Comparison of ENCODE assay signal across 30 cellular contexts in the genomic region with DNA sequence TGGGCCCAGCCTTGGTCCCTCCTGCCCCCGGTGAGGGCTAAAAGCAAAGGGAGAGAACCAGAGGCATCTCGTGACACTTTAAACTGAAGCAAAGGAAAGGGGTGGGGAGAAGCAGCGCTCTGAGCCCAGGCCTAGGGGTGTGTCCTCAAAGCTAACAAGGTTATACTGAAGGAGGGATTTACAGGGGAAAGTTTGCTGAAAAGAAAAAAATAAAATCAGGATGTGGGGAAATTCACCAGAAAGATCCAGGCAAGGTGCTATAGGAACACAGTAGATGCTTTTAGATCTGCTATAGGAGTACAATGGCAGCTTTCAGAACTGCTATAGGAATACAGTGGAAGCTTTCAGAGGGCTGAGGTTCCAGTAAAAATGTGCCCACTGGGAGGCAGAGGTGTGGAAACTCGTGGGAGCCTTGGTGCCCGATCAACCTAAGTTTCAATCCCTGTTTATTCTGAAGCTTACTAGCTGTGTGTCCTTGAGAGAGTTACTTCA. TPM values are rescaled to one million over a fixed set of nuclear protein-coding genes. Genes with fewer than 3 reads are reported as not detected.
"Had no signal": no experiment of that assay in that cellular context is flagged by ENCODE, and none has a peak within 500 bp of the region (broad histone marks: within the 10 kb centered on the region; RNA-seq: fewer than 3 reads in every experiment).

Gene COL9A1, minus strand, starts transcription at position 51 of the 492 bp plus-strand sequence. CDS start 160 bp downstream, outside the sequence.

- H3K36me3 Mint-ChIP-seq: naive B cell; natural killer cell; stimulated activated memory B cell treated with anti-CD40 and anti-IgM and Interleukin-4, amounts not matched to agents 10 μg/mL and 1 μg/mL and 100 μg/mL, for 72 hours had no signal

- H3K4me3 Mint-ChIP-seq: naive B cell; natural killer cell; stimulated activated memory B cell treated with anti-CD40 and anti-IgM and Interleukin-4, amounts not matched to agents 10 μg/mL and 1 μg/mL and 100 μg/mL, for 72 hours; stimulated activated naive CD8-positive, alpha-beta T cell treated with anti-CD3 and anti-CD28 coated beads, Interleukin-15, amount 100 ng/mL, for 72 hours had no signal

- H3K9me3 ChIP-seq: lower lobe of right lung, ovary, right atrium auricular region, right lobe of liver, tibial nerve, upper lobe of left lung, vagina had no signal

- H3K4me3 ChIP-seq: lower lobe of right lung, ovary, right atrium auricular region, right lobe of liver, smooth muscle cell, tibial nerve, upper lobe of left lung, vagina had no signal

- H3K4me2 ChIP-seq: smooth muscle cell had no signal

- DNase-seq: hippocampal formation; kidney glomerular epithelial cell; left cardiac atrium; lower lobe of right lung; mammary epithelial cell; mesenchymal stem cell; naive B cell; natural killer cell; ovary; right lobe of liver; stimulated activated CD4-positive, alpha-beta T cell treated with anti-CD3 and anti-CD28 coated beads, Interleukin-1b, Interleukin-23, amount 100 ng/mL, for 48 hours; stimulated activated CD4-positive, alpha-beta T cell treated with anti-CD3 and anti-CD28 coated beads, Interleukin-2, amount 100 ng/mL, for 48 hours; stimulated activated CD4-positive, alpha-beta T cell treated with anti-CD3 and anti-CD28 coated beads, Interleukin-4, amount 100 ng/mL, for 4 hours; stimulated activated CD8-positive, alpha-beta memory T cell treated with anti-CD3 and anti-CD28 coated beads, Interleukin-4, amount 100 ng/mL, for 48 hours; stimulated activated naive CD4-positive, alpha-beta T cell treated with Interleukin-2 at 50 U/mL for 16 hours; stimulated activated naive CD8-positive, alpha-beta T cell treated with anti-CD3 and anti-CD28 coated beads, Interleukin-15, amount 100 ng/mL, for 72 hours; substantia nigra; upper lobe of left lung had no signal

- H3K4me1 ChIP-seq: lower lobe of right lung, right atrium auricular region, right lobe of liver, tibial nerve, upper lobe of left lung, vagina had no signal

- H3K27me3 ChIP-seq: ovary, right atrium auricular region, right lobe of liver, tibial nerve, upper lobe of left lung, vagina had no signal

- H3K4me1 Mint-ChIP-seq: naive B cell; natural killer cell; stimulated activated memory B cell treated with anti-CD40 and anti-IgM and Interleukin-4, amounts not matched to agents 10 μg/mL and 1 μg/mL and 100 μg/mL, for 72 hours; stimulated activated naive CD8-positive, alpha-beta T cell treated with anti-CD3 and anti-CD28 coated beads, Interleukin-15, amount 100 ng/mL, for 72 hours had no signal

- FAIRE-seq: keratinocyte had no signal

- H3K9me3 Mint-ChIP-seq: naive B cell; stimulated activated memory B cell treated with anti-CD40 and anti-IgM and Interleukin-4, amounts not matched to agents 10 μg/mL and 1 μg/mL and 100 μg/mL, for 72 hours; stimulated activated naive CD8-positive, alpha-beta T cell treated with anti-CD3 and anti-CD28 coated beads, Interleukin-15, amount 100 ng/mL, for 72 hours had no signal

- H3K36me3 ChIP-seq: lower lobe of right lung, ovary, right atrium auricular region, right lobe of liver, tibial nerve, upper lobe of left lung, vagina had no signal

- H3K27ac ChIP-seq: lower lobe of right lung, ovary, right atrium auricular region, right lobe of liver, tibial nerve, upper lobe of left lung, vagina had no signal

- ATAC-seq: left cardiac atrium; left lobe of liver; lower lobe of right lung; natural killer cell; right lobe of liver; stimulated activated memory B cell treated with anti-CD40 and anti-IgM and Interleukin-4, amounts not matched to agents 10 μg/mL and 1 μg/mL and 100 μg/mL, for 72 hours; stimulated activated naive CD8-positive, alpha-beta T cell treated with anti-CD3 and anti-CD28 coated beads, Interleukin-15, amount 100 ng/mL, for 72 hours had no signal

- H3K27ac Mint-ChIP-seq: naive B cell; natural killer cell; progenitor cell of endocrine pancreas; stimulated activated memory B cell treated with anti-CD40 and anti-IgM and Interleukin-4, amounts not matched to agents 10 μg/mL and 1 μg/mL and 100 μg/mL, for 72 hours; stimulated activated naive CD8-positive, alpha-beta T cell treated with anti-CD3 and anti-CD28 coated beads, Interleukin-15, amount 100 ng/mL, for 72 hours had no signal

RNA-seq across cellular contexts. Expression of gene COL9A1, which starts in this region (rescaled TPM):
- total RNA-seq: left lobe of liver, lower lobe of right lung, mammary epithelial cell, mononuclear cell, natural killer cell, omental fat pad, pulmonary artery endothelial cell, renal cortical epithelial cell, smooth muscle cell had no signal
- polyA plus RNA-seq: keratinocyte, mammary epithelial cell, smooth muscle cell had no signal
